2 cellular contexts compared by ENCODE assay signal in the genomic region with DNA sequence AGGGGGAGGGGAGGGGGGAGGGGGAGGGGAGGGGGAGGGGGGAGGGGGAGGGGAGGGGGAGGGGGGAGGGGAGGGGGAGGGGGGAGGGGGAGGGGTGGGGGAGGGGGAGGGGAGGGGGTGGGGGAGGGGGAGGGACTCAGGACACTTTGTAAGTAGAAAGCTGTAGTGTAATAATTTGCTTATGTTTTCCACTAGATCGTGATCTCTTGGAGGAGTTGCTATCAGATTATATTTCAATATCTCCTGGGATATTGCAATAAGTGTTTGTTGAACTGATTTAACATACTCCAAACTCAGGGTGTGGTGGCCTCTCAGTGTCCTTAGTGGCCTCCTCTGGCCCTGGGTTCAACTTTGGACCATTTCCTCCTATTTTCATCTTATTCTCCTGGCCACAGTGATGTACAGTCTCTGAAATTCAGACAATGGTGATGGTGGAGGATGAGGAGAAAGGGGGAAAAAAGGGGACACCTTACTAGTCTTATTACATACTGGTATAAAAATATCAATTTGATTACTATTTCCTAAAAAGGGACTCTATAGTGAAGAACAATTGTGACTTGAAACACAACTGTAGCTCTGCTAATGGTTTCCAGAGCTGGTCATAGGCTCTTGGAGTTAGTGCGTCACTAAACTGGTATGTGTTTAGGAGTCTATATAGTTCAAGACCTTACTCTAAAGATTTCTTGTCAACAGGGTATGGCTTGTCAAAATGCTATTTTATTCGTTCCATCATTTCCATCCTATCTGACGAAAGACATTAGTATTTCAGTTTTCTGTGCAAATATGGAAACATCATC.
TF ChIP-seq lines count a peak whose summit lies in the region.

No MANE protein-coding gene starts in this region.

TF ChIP-seq in HepG2, 621 proteins besides CTCF, POLR2A, EP300 and RAD21 (continues in another document):
- TF ChIP-seq BCL6 (CRISPR knock-in tag; IDR thresholded peaks at IDR 0.05) (no peak), RELA (CRISPR knock-in tag; IDR thresholded peaks at IDR 0.05) (no peak), ZNF557 (CRISPR knock-in tag; IDR thresholded peaks at IDR 0.05) (no peak), ZNF468 (CRISPR knock-in tag; IDR thresholded peaks at IDR 0.05) (no peak), ZNF3 (CRISPR knock-in tag; IDR thresholded peaks at IDR 0.05) (no peak), SSRP1 (CRISPR knock-in tag; IDR thresholded peaks at IDR 0.05) (no peak), PCBP1 (IDR thresholded peaks at IDR 0.05; ENCODE audit: borderline replicate concordance, low read depth, low read length) (0 out of 2 replicates have a peak, but pooled peaks have one; percentile 83), PCBP2 (optimal IDR thresholded peaks at IDR 0.05; ENCODE audit: low read depth, low read length, poor library complexity, severe bottlenecking) (peak; percentile 66), ZNF614 (CRISPR knock-in tag; IDR thresholded peaks at IDR 0.05; ENCODE audit: borderline replicate concordance) (no peak), HNRNPK (IDR thresholded peaks at IDR 0.05; ENCODE audit: low read depth, low read length, poor library complexity, severe bottlenecking) (peak; percentile 96), YEATS4 (CRISPR knock-in tag; IDR thresholded peaks at IDR 0.05; ENCODE audit: borderline replicate concordance) (no peak), ZNF446 (CRISPR knock-in tag; IDR thresholded peaks at IDR 0.05) (no peak)
- TF ChIP-seq, protein P1, sequence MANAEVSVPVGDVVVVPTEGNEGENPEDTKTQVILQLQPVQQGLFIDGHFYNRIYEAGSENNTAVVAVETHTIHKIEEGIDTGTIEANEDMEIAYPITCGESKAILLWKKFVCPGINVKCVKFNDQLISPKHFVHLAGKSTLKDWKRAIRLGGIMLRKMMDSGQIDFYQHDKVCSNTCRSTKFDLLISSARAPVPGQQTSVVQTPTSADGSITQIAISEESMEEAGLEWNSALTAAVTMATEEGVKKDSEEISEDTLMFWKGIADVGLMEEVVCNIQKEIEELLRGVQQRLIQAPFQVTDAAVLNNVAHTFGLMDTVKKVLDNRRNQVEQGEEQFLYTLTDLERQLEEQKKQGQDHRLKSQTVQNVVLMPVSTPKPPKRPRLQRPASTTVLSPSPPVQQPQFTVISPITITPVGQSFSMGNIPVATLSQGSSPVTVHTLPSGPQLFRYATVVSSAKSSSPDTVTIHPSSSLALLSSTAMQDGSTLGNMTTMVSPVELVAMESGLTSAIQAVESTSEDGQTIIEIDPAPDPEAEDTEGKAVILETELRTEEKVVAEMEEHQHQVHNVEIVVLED (CRISPR knock-in tag; IDR thresholded peaks at IDR 0.05; ENCODE audit: borderline replicate concordance) = no peak
- TF ChIP-seq, protein P2, sequence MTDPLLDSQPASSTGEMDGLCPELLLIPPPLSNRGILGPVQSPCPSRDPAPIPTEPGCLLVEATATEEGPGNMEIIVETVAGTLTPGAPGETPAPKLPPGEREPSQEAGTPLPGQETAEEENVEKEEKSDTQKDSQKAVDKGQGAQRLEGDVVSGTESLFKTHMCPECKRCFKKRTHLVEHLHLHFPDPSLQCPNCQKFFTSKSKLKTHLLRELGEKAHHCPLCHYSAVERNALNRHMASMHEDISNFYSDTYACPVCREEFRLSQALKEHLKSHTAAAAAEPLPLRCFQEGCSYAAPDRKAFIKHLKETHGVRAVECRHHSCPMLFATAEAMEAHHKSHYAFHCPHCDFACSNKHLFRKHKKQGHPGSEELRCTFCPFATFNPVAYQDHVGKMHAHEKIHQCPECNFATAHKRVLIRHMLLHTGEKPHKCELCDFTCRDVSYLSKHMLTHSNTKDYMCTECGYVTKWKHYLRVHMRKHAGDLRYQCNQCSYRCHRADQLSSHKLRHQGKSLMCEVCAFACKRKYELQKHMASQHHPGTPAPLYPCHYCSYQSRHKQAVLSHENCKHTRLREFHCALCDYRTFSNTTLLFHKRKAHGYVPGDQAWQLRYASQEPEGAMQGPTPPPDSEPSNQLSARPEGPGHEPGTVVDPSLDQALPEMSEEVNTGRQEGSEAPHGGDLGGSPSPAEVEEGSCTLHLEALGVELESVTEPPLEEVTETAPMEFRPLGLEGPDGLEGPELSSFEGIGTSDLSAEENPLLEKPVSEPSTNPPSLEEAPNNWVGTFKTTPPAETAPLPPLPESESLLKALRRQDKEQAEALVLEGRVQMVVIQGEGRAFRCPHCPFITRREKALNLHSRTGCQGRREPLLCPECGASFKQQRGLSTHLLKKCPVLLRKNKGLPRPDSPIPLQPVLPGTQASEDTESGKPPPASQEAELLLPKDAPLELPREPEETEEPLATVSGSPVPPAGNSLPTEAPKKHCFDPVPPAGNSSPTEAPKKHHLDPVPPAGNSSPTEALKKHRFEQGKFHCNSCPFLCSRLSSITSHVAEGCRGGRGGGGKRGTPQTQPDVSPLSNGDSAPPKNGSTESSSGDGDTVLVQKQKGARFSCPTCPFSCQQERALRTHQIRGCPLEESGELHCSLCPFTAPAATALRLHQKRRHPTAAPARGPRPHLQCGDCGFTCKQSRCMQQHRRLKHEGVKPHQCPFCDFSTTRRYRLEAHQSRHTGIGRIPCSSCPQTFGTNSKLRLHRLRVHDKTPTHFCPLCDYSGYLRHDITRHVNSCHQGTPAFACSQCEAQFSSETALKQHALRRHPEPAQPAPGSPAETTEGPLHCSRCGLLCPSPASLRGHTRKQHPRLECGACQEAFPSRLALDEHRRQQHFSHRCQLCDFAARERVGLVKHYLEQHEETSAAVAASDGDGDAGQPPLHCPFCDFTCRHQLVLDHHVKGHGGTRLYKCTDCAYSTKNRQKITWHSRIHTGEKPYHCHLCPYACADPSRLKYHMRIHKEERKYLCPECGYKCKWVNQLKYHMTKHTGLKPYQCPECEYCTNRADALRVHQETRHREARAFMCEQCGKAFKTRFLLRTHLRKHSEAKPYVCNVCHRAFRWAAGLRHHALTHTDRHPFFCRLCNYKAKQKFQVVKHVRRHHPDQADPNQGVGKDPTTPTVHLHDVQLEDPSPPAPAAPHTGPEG (CRISPR knock-in tag; IDR thresholded peaks at IDR 0.05) = no peak
- TF ChIP-seq, protein P3, sequence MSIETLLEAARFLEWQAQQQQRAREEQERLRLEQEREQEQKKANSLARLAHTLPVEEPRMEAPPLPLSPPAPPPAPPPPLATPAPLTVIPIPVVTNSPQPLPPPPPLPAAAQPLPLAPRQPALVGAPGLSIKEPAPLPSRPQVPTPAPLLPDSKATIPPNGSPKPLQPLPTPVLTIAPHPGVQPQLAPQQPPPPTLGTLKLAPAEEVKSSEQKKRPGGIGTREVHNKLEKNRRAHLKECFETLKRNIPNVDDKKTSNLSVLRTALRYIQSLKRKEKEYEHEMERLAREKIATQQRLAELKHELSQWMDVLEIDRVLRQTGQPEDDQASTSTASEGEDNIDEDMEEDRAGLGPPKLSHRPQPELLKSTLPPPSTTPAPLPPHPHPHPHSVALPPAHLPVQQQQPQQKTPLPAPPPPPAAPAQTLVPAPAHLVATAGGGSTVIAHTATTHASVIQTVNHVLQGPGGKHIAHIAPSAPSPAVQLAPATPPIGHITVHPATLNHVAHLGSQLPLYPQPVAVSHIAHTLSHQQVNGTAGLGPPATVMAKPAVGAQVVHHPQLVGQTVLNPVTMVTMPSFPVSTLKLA (IDR thresholded peaks at IDR 0.05) = no peak

TF ChIP-seq in K562, 482 proteins besides CTCF, POLR2A, EP300 and RAD21:
- TF ChIP-seq PCBP2 (IDR thresholded peaks at IDR 0.05; ENCODE audit: low read depth, low read length, poor library complexity, severe bottlenecking) (peak; percentile 38), PCBP1 (IDR thresholded peaks at IDR 0.05; ENCODE audit: low read depth, low read length, poor library complexity, severe bottlenecking) (peak; percentile 90), STAT5B (CRISPR knock-in tag; IDR thresholded peaks at IDR 0.05) (no peak), HNRNPK (IDR thresholded peaks at IDR 0.05; ENCODE audit: low read depth, low read length, poor library complexity, severe bottlenecking) (peak; percentile 92)
